16 cellular contexts compared by ENCODE assay signal in genomic region chr2:150882751-150883520, GRCh38.
DNase-seq lines count a peak whose midpoint lies in the region; ATAC-seq and TF ChIP-seq lines count a peak whose summit lies in the region.
"Had no signal": no experiment of that assay in that cellular context is flagged by ENCODE, and none has a peak within 500 bp of the region (broad histone marks: within the 10 kb centered on the region; RNA-seq: fewer than 3 reads in every experiment).

No MANE protein-coding gene starts in this region.

- intact Hi-C loops in right cardiac atrium (cut with DNase I): no loop called here
- intact Hi-C loops in activated CD4-positive, alpha-beta T cell treated with anti-CD3 and anti-CD28 coated beads, Interleukin-2, amount 10 ng/mL, durations not matched to agents 24 days and 14 days (cut with micrococcal nuclease): no loop called here

- no peaks in the 10 kb centered on the region for H3K9me3 ChIP-seq in Peyer's patch
- no peaks in the 10 kb centered on the region for H3K9me3 ChIP-seq in right cardiac atrium (ENCODE audit: control insufficient read depth, low read length)

- H3K27me3 ChIP-seq in GM23338 (ENCODE audit: insufficient read depth): no peaks in the 10 kb centered on the region
- H3K27me3 ChIP-seq in Peyer's patch: no peaks in the 10 kb centered on the region
- no peaks in the 10 kb centered on the region for H3K27me3 ChIP-seq in right cardiac atrium (ENCODE audit: control insufficient read depth, insufficient read depth)

- peaks cover 2% of the 10 kb centered on the region for H3K27me3 Mint-ChIP-seq in GM23338 (ENCODE audit: insufficient read depth, low read depth, poor library complexity)
- H3K27me3 Mint-ChIP-seq in activated naive CD8-positive, alpha-beta T cell treated with anti-CD3 and anti-CD28 coated beads, Interleukin-2, amount 50 U/mL, for 24 hours: peaks cover 2% of the 10 kb centered on the region
- H3K27me3 Mint-ChIP-seq in activated CD4-positive, alpha-beta T cell treated with anti-CD3 and anti-CD28 coated beads, Interleukin-2, amount 10 ng/mL, durations not matched to agents 24 days and 14 days: no peaks in the 10 kb centered on the region
- H3K27me3 Mint-ChIP-seq: B cell had no signal

- ATAC-seq in GM23338: no peak
- ATAC-seq in activated naive CD8-positive, alpha-beta T cell treated with anti-CD3 and anti-CD28 coated beads, Interleukin-2, amount 50 U/mL, for 24 hours: no peak
- no peak for ATAC-seq in right cardiac atrium

- H3K4me2 ChIP-seq in GM23338: no peak overlapping the region

- peaks cover 4% of the 10 kb centered on the region; the same call in 1 of the 3 replicates for H3K4me1 Mint-ChIP-seq in GM23338
- no peaks in the 10 kb centered on the region for H3K4me1 Mint-ChIP-seq in activated naive CD8-positive, alpha-beta T cell treated with anti-CD3 and anti-CD28 coated beads, Interleukin-2, amount 50 U/mL, for 24 hours
- no peaks in the 10 kb centered on the region for H3K4me1 Mint-ChIP-seq in activated CD4-positive, alpha-beta T cell treated with anti-CD3 and anti-CD28 coated beads, Interleukin-2, amount 10 ng/mL, durations not matched to agents 24 days and 14 days
- H3K4me1 Mint-ChIP-seq: B cell; CD4-positive, alpha-beta memory T cell had no signal

- H2AFZ ChIP-seq in GM23338: peak overlapping the region; percentile 52; the same call in 1 of the 2 replicates
- H2AFZ ChIP-seq: GM23248 had no signal

- H3K4me1 ChIP-seq in GM23338 (ENCODE audit: insufficient read depth) (no peaks in the 10 kb centered on the region), Peyer's patch (no peaks in the 10 kb centered on the region), right cardiac atrium (ENCODE audit: control insufficient read depth, insufficient read depth, low read length) (no peaks in the 10 kb centered on the region)

- H3K9me3 Mint-ChIP-seq in GM23338: peaks cover 20% of the 10 kb centered on the region
- no peaks in the 10 kb centered on the region for H3K9me3 Mint-ChIP-seq in activated naive CD8-positive, alpha-beta T cell treated with anti-CD3 and anti-CD28 coated beads, Interleukin-2, amount 50 U/mL, for 24 hours
- no peaks in the 10 kb centered on the region for H3K9me3 Mint-ChIP-seq in activated CD4-positive, alpha-beta T cell treated with anti-CD3 and anti-CD28 coated beads, Interleukin-2, amount 10 ng/mL, durations not matched to agents 24 days and 14 days

- TF ChIP-seq CTCF in GM23338 (conservative IDR thresholded peaks at IDR 0.05; ENCODE audit: low read depth in 2 of 2): no peak
- no peak for TF ChIP-seq CTCF in cardiac fibroblast (IDR thresholded peaks at IDR 0.05; ENCODE audit: low read depth, low read length)
- no peak for TF ChIP-seq CTCF in Peyer's patch (IDR thresholded peaks at IDR 0.05)

- H3K79me2 ChIP-seq in GM23338 (replicated peaks; ENCODE audit: insufficient read depth): no peaks in the 10 kb centered on the region

- no peaks in the 10 kb centered on the region for H3F3A ChIP-seq in GM23338 (replicated peaks; ENCODE audit: low read depth)

- DNase-seq in GM23338 (ENCODE audit: low spot score) (no peak), SW480 (ENCODE audit: low spot score) (peak; percentile 46), cardiac fibroblast (ENCODE audit: low read depth in 2 of 2) (peak; percentile 31 to 39), myocyte (ENCODE audit: low read depth) (peak; percentile 87), Peyer's patch (no peak), right cardiac atrium (no peak)
- no peak for DNase-seq in activated naive CD8-positive, alpha-beta T cell treated with anti-CD3 and anti-CD28 coated beads, Interleukin-2, amount 50 U/mL, for 24 hours
- DNase-seq in activated CD4-positive, alpha-beta T cell treated with anti-CD3 and anti-CD28 coated beads, Interleukin-2, amount 10 ng/mL, durations not matched to agents 24 days and 14 days: no peak
- DNase-seq: ACHN; CD4-positive, alpha-beta memory T cell; DMS79; EL; GM23248; H7 had no signal

- H3K4me3 ChIP-seq in GM23338 (no peak overlapping the region), cardiac fibroblast (replicated peaks in 1 of 2; ENCODE audit: low read depth in 2 of 2, low read length in 2 of 2) (no peak overlapping the region), Peyer's patch (no peak overlapping the region), right cardiac atrium (ENCODE audit: low read length) (no peak overlapping the region)
- H3K4me3 ChIP-seq: GM23248 had no signal

- TF ChIP-seq POLR2A in Peyer's patch (IDR thresholded peaks at IDR 0.05): no peak

- no peak overlapping the region for H3K4me3 Mint-ChIP-seq in GM23338
- no peak overlapping the region for H3K4me3 Mint-ChIP-seq in activated naive CD8-positive, alpha-beta T cell treated with anti-CD3 and anti-CD28 coated beads, Interleukin-2, amount 50 U/mL, for 24 hours
- H3K4me3 Mint-ChIP-seq in activated CD4-positive, alpha-beta T cell treated with anti-CD3 and anti-CD28 coated beads, Interleukin-2, amount 10 ng/mL, durations not matched to agents 24 days and 14 days: no peak overlapping the region
- H3K4me3 Mint-ChIP-seq: B cell; CD4-positive, alpha-beta memory T cell had no signal

- H3K27ac Mint-ChIP-seq in GM23338: no peak overlapping the region
- H3K27ac Mint-ChIP-seq in activated naive CD8-positive, alpha-beta T cell treated with anti-CD3 and anti-CD28 coated beads, Interleukin-2, amount 50 U/mL, for 24 hours: no peak overlapping the region
- H3K27ac Mint-ChIP-seq in activated CD4-positive, alpha-beta T cell treated with anti-CD3 and anti-CD28 coated beads, Interleukin-2, amount 10 ng/mL, durations not matched to agents 24 days and 14 days: no peak overlapping the region
- H3K27ac Mint-ChIP-seq: B cell; CD4-positive, alpha-beta memory T cell had no signal

- no peaks in the 10 kb centered on the region for H4K20me1 ChIP-seq in GM23338 (replicated peaks; ENCODE audit: insufficient read depth)

- WGBS in right cardiac atrium: 69% methylated on average over 6 of the region's 6 CpGs

- peaks cover 22% of the 10 kb centered on the region; the same call in 1 of the 2 replicates for H3K9me2 ChIP-seq in GM23338 (ENCODE audit: insufficient read depth)

- H3K36me3 ChIP-seq in GM23338 (ENCODE audit: insufficient read depth) (no peaks in the 10 kb centered on the region), Peyer's patch (no peaks in the 10 kb centered on the region)

- peaks cover 30% of the 10 kb centered on the region for H3K36me3 Mint-ChIP-seq in GM23338 (ENCODE audit: low read depth)
- H3K36me3 Mint-ChIP-seq in activated naive CD8-positive, alpha-beta T cell treated with anti-CD3 and anti-CD28 coated beads, Interleukin-2, amount 50 U/mL, for 24 hours (ENCODE audit: low read depth): no peaks in the 10 kb centered on the region
- no peaks in the 10 kb centered on the region for H3K36me3 Mint-ChIP-seq in activated CD4-positive, alpha-beta T cell treated with anti-CD3 and anti-CD28 coated beads, Interleukin-2, amount 10 ng/mL, durations not matched to agents 24 days and 14 days (ENCODE audit: low read depth)
- H3K36me3 Mint-ChIP-seq: CD4-positive, alpha-beta memory T cell had no signal

- H3K27ac ChIP-seq in GM23338 (ENCODE audit: low read depth): no peak overlapping the region
- H3K27ac ChIP-seq in Peyer's patch: no peak overlapping the region
- H3K27ac ChIP-seq in right cardiac atrium (ENCODE audit: low read length): no peak overlapping the region
- H3K27ac ChIP-seq: C4-2B, GM23248 had no signal

TF ChIP-seq in GM23338, 12 proteins besides CTCF, POLR2A, EP300 and RAD21:
- TF ChIP-seq CREB1 (CRISPR knock-in tag; IDR thresholded peaks at IDR 0.05; ENCODE audit: low read depth) (no peak), STAT1 (IDR thresholded peaks at IDR 0.05; ENCODE audit: unreplicated experiment) (no peak), JUNB (IDR thresholded peaks at IDR 0.05; ENCODE audit: unreplicated experiment) (no peak), POLR2AphosphoS5 (IDR thresholded peaks at IDR 0.05; ENCODE audit: low read depth) (no peak)

Comparison
In these comparisons a context has a peak if more than half of its experiments do, and no peak if none do; other contexts are left out.
1. DNase-seq: peak in SW480 (single experiment), cardiac fibroblast (2 of 2) and myocyte (single experiment); none in GM23338 (single experiment), Peyer's patch (0 of 3), activated naive CD8-positive, alpha-beta T cell treated with anti-CD3 and anti-CD28 coated beads, Interleukin-2, amount 50 U/mL, for 24 hours (single experiment), right cardiac atrium (0 of 3) and activated CD4-positive, alpha-beta T cell treated with anti-CD3 and anti-CD28 coated beads, Interleukin-2, amount 10 ng/mL, durations not matched to agents 24 days and 14 days (single experiment).